In genomic region chr11:76124905-76125566, GRCh38 we compare ENCODE assay signal across 18 cellular contexts.
DNase-seq lines count a peak whose midpoint lies in the region; ATAC-seq and TF ChIP-seq lines count a peak whose summit lies in the region.
"Had no signal": no experiment of that assay in that cellular context is flagged by ENCODE, and none has a peak within 500 bp of the region (broad histone marks: within the 10 kb centered on the region; RNA-seq: fewer than 3 reads in every experiment).

No MANE protein-coding gene starts in this region.

- H3K9me3 ChIP-seq in left ventricle myocardium inferior (replicated peaks) (no peaks in the 10 kb centered on the region), subcutaneous abdominal adipose tissue (ENCODE audit: control insufficient read depth in 5 of 5, low read length in 5 of 5) (no peaks in the 10 kb centered on the region)
- H3K9me3 ChIP-seq: ovary, Peyer's patch, spleen, stomach had no signal

- no peak overlapping the region for H3K4me3 Mint-ChIP-seq in activated B cell treated with CpG ODN at 0.5 μM for 24 hours
- H3K4me3 Mint-ChIP-seq: activated naive CD8-positive, alpha-beta T cell; T-cell had no signal

- H3K27ac Mint-ChIP-seq in activated B cell treated with CpG ODN at 0.5 μM for 24 hours, result peak overlapping the region; percentile 46
- H3K27ac Mint-ChIP-seq: activated naive CD8-positive, alpha-beta T cell had no signal

- CTCF ChIA-PET in activated B cell treated with CpG ODN at 0.5 μM for 24 hours (lab: Charles Lee), result no interaction called here

- peaks cover 33% of the 10 kb centered on the region for H3K4me1 Mint-ChIP-seq in activated B cell treated with CpG ODN at 0.5 μM for 24 hours

- POLR2A ChIA-PET in activated B cell treated with CpG ODN at 0.5 μM for 24 hours (lab: Charles Lee), result no interaction called here

- TF ChIP-seq CTCF in left ventricle myocardium inferior (IDR thresholded peaks at IDR 0.05; ENCODE audit: borderline replicate concordance) (no peak), activated B cell treated with CpG ODN at 0.5 μM for 24 hours (IDR thresholded peaks at IDR 0.05) (no peak)

- peaks cover 68% of the 10 kb centered on the region for H3K36me3 Mint-ChIP-seq in activated B cell treated with CpG ODN at 0.5 μM for 24 hours (ENCODE audit: low read depth)

- intact Hi-C loops in left ventricle myocardium inferior (cut with micrococcal nuclease) (no loop called here), cardiac septum (cut with DNase I) (loop anchor here (2.0 kb wide), 1 partner anchor 50 kb away; no protein-coding TSS in a partner anchor), activated B cell treated with CpG ODN at 0.5 μM for 24 hours (cut with micrococcal nuclease) (no loop called here), posterior cingulate gyrus (cut with DNase I) (loop anchor here (5.0 kb wide), 1 partner anchor 133 kb away; no protein-coding TSS in a partner anchor)

- DNase-seq in left ventricle myocardium inferior, result no peak
- no peak for DNase-seq in cardiac septum (ENCODE audit: low spot score)
- DNase-seq in activated B cell treated with CpG ODN at 0.5 μM for 24 hours, result no peak
- no peak for DNase-seq in NCI-H510A treated with DMSO at 0.1 percent for 48 hours (lab: John Stamatoyannopoulos, UW)
- DNase-seq in posterior cingulate gyrus, result no peak
- DNase-seq: activated CD4-positive, alpha-beta T cell treated with anti-CD3 and anti-CD28 coated beads for 1 hour; central memory CD4-positive, alpha-beta T cell; NCI-H146; NCI-H524; ovary; Peyer's patch; spleen; stomach; T-cell had no signal

- H3K27ac ChIP-seq in left ventricle myocardium inferior (replicated peaks) (peak overlapping the region; percentile 65), subcutaneous abdominal adipose tissue (ENCODE audit: low read depth, low read length) (peak overlapping the region; percentile 45)
- H3K27ac ChIP-seq: ovary, Peyer's patch, stomach had no signal

- H3K4me1 ChIP-seq in left ventricle myocardium inferior, result peaks cover 75% of the 10 kb centered on the region
- peaks cover 9 to 64% (median 53%) of the 10 kb centered on the region in 5 donors for H3K4me1 ChIP-seq in subcutaneous abdominal adipose tissue (ENCODE audit: control insufficient read depth in 5 of 5, insufficient read depth in 5 of 5, low read length in 5 of 5)

- H3K4me3 ChIP-seq in left ventricle myocardium inferior (no peak overlapping the region), subcutaneous abdominal adipose tissue (ENCODE audit: low read depth in 1 of 5, low read length in 5 of 5) (no peak overlapping the region)
- H3K4me3 ChIP-seq: ovary, Peyer's patch, spleen, stomach had no signal

- H3K36me3 ChIP-seq in left ventricle myocardium inferior (no peaks in the 10 kb centered on the region), subcutaneous abdominal adipose tissue (ENCODE audit: control insufficient read depth in 5 of 5, insufficient read depth in 5 of 5, low read length in 5 of 5) (no peaks in the 10 kb centered on the region)
- H3K36me3 ChIP-seq: ovary, Peyer's patch, stomach had no signal

- H3K9ac ChIP-seq in subcutaneous abdominal adipose tissue (ENCODE audit: low read length in 5 of 5), result peak overlapping the region in 2 of 5 donors; percentile 19 to 44

- H3K27me3 Mint-ChIP-seq in activated B cell treated with CpG ODN at 0.5 μM for 24 hours, result no peaks in the 10 kb centered on the region
- H3K27me3 Mint-ChIP-seq: activated naive CD8-positive, alpha-beta T cell; T-cell had no signal

- ATAC-seq in HG03025 (IDR thresholded peaks at IDR 0.05; ENCODE audit: low FRiP score, unreplicated experiment) (peak; percentile 48), activated B cell treated with CpG ODN at 0.5 μM for 24 hours (ENCODE audit: low read depth) (peak; percentile 31), HG03135 (IDR thresholded peaks at IDR 0.05; ENCODE audit: unreplicated experiment) (no peak)
- ATAC-seq: T-cell had no signal

- H3K9me3 Mint-ChIP-seq in activated B cell treated with CpG ODN at 0.5 μM for 24 hours, result no peaks in the 10 kb centered on the region
- H3K9me3 Mint-ChIP-seq: T-cell had no signal

- H3K27me3 ChIP-seq in left ventricle myocardium inferior (ENCODE audit: low read depth) (no peaks in the 10 kb centered on the region), subcutaneous abdominal adipose tissue (ENCODE audit: control insufficient read depth in 5 of 5, insufficient read depth in 4 of 5, low read length in 5 of 5) (no peaks in the 10 kb centered on the region)
- H3K27me3 ChIP-seq: ovary, Peyer's patch, spleen, stomach had no signal

Comparison
In these comparisons a context has a peak if more than half of its experiments do, and no peak if none do; other contexts are left out.
1. intact Hi-C loops: an anchor here in cardiac septum (2.0 kb wide) and posterior cingulate gyrus (5.0 kb wide); none called in left ventricle myocardium inferior and activated B cell treated with CpG ODN at 0.5 μM for 24 hours.